ENCODE assay signal across 8 cellular contexts in genomic region chr11:66857927-66858185, GRCh38. TPM values are rescaled to one million over a fixed set of nuclear protein-coding genes. Genes with fewer than 3 reads are reported as not detected.
DNase-seq lines count a peak whose midpoint lies in the region; ATAC-seq and TF ChIP-seq lines count a peak whose summit lies in the region.

No MANE protein-coding gene starts in this region.

- no TSS peak for BruUV-seq in MCF 10A (replicated peaks; lab: Mats Ljungman, UMichigan)

- H3K4me2 ChIP-seq in Karpas-422 (ENCODE audit: low read depth, low read length, poor library complexity, severe bottlenecking), result peak overlapping the region; percentile 72

- no peaks in the 10 kb centered on the region for H3K27me3 Mint-ChIP-seq in CD8-positive, alpha-beta memory T cell
- H3K27me3 Mint-ChIP-seq in MCF 10A (ENCODE audit: insufficient read depth, unreplicated experiment) (no peaks in the 10 kb centered on the region), nephron progenitor cell (ENCODE audit: low read depth, poor library complexity) (no peaks in the 10 kb centered on the region)

- peaks cover 6% of the 10 kb centered on the region for H3K4me1 ChIP-seq in CD8-positive, alpha-beta memory T cell (ENCODE audit: insufficient read depth, low read length)
- H3K4me1 ChIP-seq in Karpas-422 (ENCODE audit: low read length), result peaks cover 13% of the 10 kb centered on the region

- H3K4me1 Mint-ChIP-seq in CD8-positive, alpha-beta memory T cell, result peaks cover 6 to 7% (median 6%) of the 10 kb centered on the region in 3 donors
- H3K4me1 Mint-ChIP-seq in MCF 10A (ENCODE audit: insufficient read depth, unreplicated experiment) (peaks cover 6% of the 10 kb centered on the region), nephron progenitor cell (peaks cover 15% of the 10 kb centered on the region)

- no peak overlapping the region for H3K27ac Mint-ChIP-seq in CD8-positive, alpha-beta memory T cell
- H3K27ac Mint-ChIP-seq in MCF 10A (ENCODE audit: low read depth, unreplicated experiment), result no peak overlapping the region
- H3K27ac Mint-ChIP-seq in nephron progenitor cell, result no peak overlapping the region

- 0 out of 2 replicates have a peak, but pooled peaks cover 5% of the 10 kb centered on the region for H3K79me2 ChIP-seq in Karpas-422 (ENCODE audit: low read length)

- no peaks in the 10 kb centered on the region for H3K27me3 ChIP-seq in CD8-positive, alpha-beta memory T cell (ENCODE audit: insufficient read depth, low read length, poor library complexity, severe bottlenecking)
- no peaks in the 10 kb centered on the region for H3K27me3 ChIP-seq in Karpas-422 (ENCODE audit: low read length)

- intact Hi-C loops in MCF 10A (cut with micrococcal nuclease), result loop anchor here (5.0 to 10.0 kb wide), 2 partner anchors 114 to 197 kb away; partner anchors contain the start of gene RHOD

- H3K9me2 ChIP-seq in Karpas-422 (replicated peaks; ENCODE audit: insufficient read depth, low read length), result no peaks in the 10 kb centered on the region

- no peak for ATAC-seq in HG03571 (IDR thresholded peaks at IDR 0.05; ENCODE audit: unreplicated experiment)

- TF ChIP-seq CTCF in MCF 10A (IDR thresholded peaks at IDR 0.05; ENCODE audit: unreplicated experiment), result no peak
- no peak for TF ChIP-seq CTCF in nephron progenitor cell (IDR thresholded peaks at IDR 0.05)

- H3K36me3 ChIP-seq in CD8-positive, alpha-beta memory T cell (ENCODE audit: insufficient read depth, low read length), result no peaks in the 10 kb centered on the region
- H3K36me3 ChIP-seq in Karpas-422 (ENCODE audit: insufficient read depth, low read length), result no peaks in the 10 kb centered on the region

- H3K4me3 Mint-ChIP-seq in CD8-positive, alpha-beta memory T cell, result peak overlapping the region in 6 of 7 donors; percentile 15 to 79 (median 62)
- H3K4me3 Mint-ChIP-seq in MCF 10A (ENCODE audit: unreplicated experiment), result peak overlapping the region; percentile 80
- peak overlapping the region; percentile 81 for H3K4me3 Mint-ChIP-seq in nephron progenitor cell

- H3K27ac ChIP-seq in CD8-positive, alpha-beta memory T cell (ENCODE audit: low read depth, low read length), result no peak overlapping the region
- H3K27ac ChIP-seq in Karpas-422 (ENCODE audit: low read length), result no peak overlapping the region

- POLR2A ChIA-PET in CD8-positive, alpha-beta memory T cell (lab: Charles Lee), result no interaction called here
- POLR2A ChIA-PET in MCF 10A (lab: Yijun Ruan, JAX), result interaction anchor here (0.8 to 2.5 kb wide), 3 partner anchors 23 to 99 kb away, joined by 3 to 19 read pairs (median 4); no protein-coding TSS in a partner anchor

- DNase-seq in CD8-positive, alpha-beta memory T cell, result no peak
- DNase-seq in Karpas-422 (no peak), MCF 10A (ENCODE audit: unreplicated experiment) (no peak), nephron progenitor cell (no peak), MV-4-11 (lab: John Stamatoyannopoulos, UW) (no peak), SKM-1 (lab: John Stamatoyannopoulos, UW; ENCODE audit: unreplicated experiment) (no peak)
- no peak for DNase-seq in stimulated activated CD8-positive, alpha-beta memory T cell treated with anti-CD3 and anti-CD28 coated beads, Interleukin-4, amount 100 ng/mL, for 48 hours

- no peak overlapping the region for H2AFZ ChIP-seq in Karpas-422 (ENCODE audit: low read length)

- peak overlapping the region; percentile 86; the same call in 1 of the 2 replicates for H3K9ac ChIP-seq in Karpas-422 (ENCODE audit: low read length)

- H4K20me1 ChIP-seq in Karpas-422 (ENCODE audit: insufficient read depth, low read depth, low read length), result no peaks in the 10 kb centered on the region

- no peaks in the 10 kb centered on the region for H3K9me3 ChIP-seq in CD8-positive, alpha-beta memory T cell (ENCODE audit: low read length)
- no peaks in the 10 kb centered on the region for H3K9me3 ChIP-seq in Karpas-422 (ENCODE audit: low read length)

- CTCF ChIA-PET in CD8-positive, alpha-beta memory T cell (lab: Charles Lee), result no interaction called here
- CTCF ChIA-PET in MCF 10A (lab: Yijun Ruan, JAX), result interaction anchor here (0.7 kb wide), 1 partner anchor 15 kb away, joined by 3 read pairs; no protein-coding TSS in a partner anchor

- no peak overlapping the region for H3K4me3 ChIP-seq in CD8-positive, alpha-beta memory T cell (ENCODE audit: low read length)
- H3K4me3 ChIP-seq in Karpas-422 (ENCODE audit: low read length), result peak overlapping the region; percentile 73

- no peaks in the 10 kb centered on the region for H3K36me3 Mint-ChIP-seq in CD8-positive, alpha-beta memory T cell
- H3K36me3 Mint-ChIP-seq in MCF 10A (ENCODE audit: insufficient read depth, unreplicated experiment) (peaks cover 59% of the 10 kb centered on the region), nephron progenitor cell (ENCODE audit: low read depth) (no peaks in the 10 kb centered on the region)

- H3K9me3 Mint-ChIP-seq in CD8-positive, alpha-beta memory T cell, result no peaks in the 10 kb centered on the region
- no peaks in the 10 kb centered on the region for H3K9me3 Mint-ChIP-seq in MCF 10A (ENCODE audit: unreplicated experiment)
- no peaks in the 10 kb centered on the region for H3K9me3 Mint-ChIP-seq in nephron progenitor cell

RNA-seq across cellular contexts. Expression of gene LRFN4, which starts 1.0 kb away (rescaled TPM):
- 10 to 100 TPM; 35.5 to 42.8 TPM for total RNA-seq in CD8-positive, alpha-beta memory T cell
- polyA plus RNA-seq in CD8-positive, alpha-beta memory T cell, result 2.2 TPM
- 8.7 and 24.2 TPM in 2 replicates for total RNA-seq in Karpas-422 (2014; rRNA removed; shearing (Covaris generic); ENCODE audit: low replicate concordance)
- 30.4 and 39.9 TPM in 2 replicates for total RNA-seq in MCF 10A (2022)

RNA-seq across cellular contexts. Expression of gene RCE1, which starts 14.6 kb away (rescaled TPM):
- 10 to 100 TPM; 34.1 to 41.2 TPM for total RNA-seq in CD8-positive, alpha-beta memory T cell
- polyA plus RNA-seq in CD8-positive, alpha-beta memory T cell, result 32.8 TPM
- total RNA-seq in Karpas-422 (2014; rRNA removed; shearing (Covaris generic); ENCODE audit: low replicate concordance), result 20.4 and 53.3 TPM in 2 replicates
- total RNA-seq in MCF 10A (2022), result 23.3 and 27.7 TPM in 2 replicates
